Comparison of ENCODE assay signal across 9 cellular contexts in the genomic region with DNA sequence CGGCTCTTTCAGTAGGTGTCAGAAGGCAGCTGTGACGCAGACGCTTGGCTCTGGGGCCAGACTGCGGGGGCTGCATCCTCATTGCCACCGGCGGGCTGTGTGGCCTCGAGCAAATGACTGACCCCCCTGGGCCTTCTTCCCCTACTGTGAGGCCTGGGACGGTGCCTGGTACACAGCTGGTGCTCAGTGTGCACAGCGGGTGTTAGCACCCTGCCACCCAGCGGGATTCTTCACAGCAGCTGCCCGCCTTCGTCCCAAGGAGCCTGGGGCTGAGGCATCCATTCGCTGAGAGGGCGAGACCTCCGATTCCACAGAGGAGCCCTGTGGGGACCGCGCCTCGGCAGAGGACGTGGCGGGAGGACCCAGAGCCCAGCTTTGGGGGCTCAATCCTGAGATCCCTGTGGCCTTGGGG. TPM values are rescaled to one million over a fixed set of nuclear protein-coding genes. Genes with fewer than 3 reads are reported as not detected.
DNase-seq lines count a peak whose midpoint lies in the region; ATAC-seq, FAIRE-seq and TF ChIP-seq lines count a peak whose summit lies in the region.
"Had no signal": no experiment of that assay in that cellular context is flagged by ENCODE, and none has a peak within 500 bp of the region (broad histone marks: within the 10 kb centered on the region; RNA-seq: fewer than 3 reads in every experiment).

No MANE protein-coding gene starts in this region.

- H3K9me3 ChIP-seq in AG04450 (ENCODE audit: control insufficient read depth, insufficient read depth, low read length) (no peaks in the 10 kb centered on the region; the same call in 1 of the 2 replicates), esophagus muscularis mucosa (no peaks in the 10 kb centered on the region), pancreas (no peaks in the 10 kb centered on the region)

- H3K4me1 ChIP-seq in KMS-11 (ENCODE audit: low read depth, poor library complexity, severe bottlenecking): peaks cover 54% of the 10 kb centered on the region
- peaks cover 41 to 53% (median 48%) of the 10 kb centered on the region in 4 donors for H3K4me1 ChIP-seq in esophagus muscularis mucosa
- H3K4me1 ChIP-seq in pancreas: peaks cover 4 to 12% (median 6%) of the 10 kb centered on the region in 3 donors

- H4K20me1 ChIP-seq in KMS-11 (ENCODE audit: insufficient read depth): no peaks in the 10 kb centered on the region

- H3K4me3 ChIP-seq in AG04450 (ENCODE audit: low read depth, low read length) (peak overlapping the region; percentile 52; the same call in 1 of the 2 replicates), KMS-11 (IDR thresholded peaks at IDR 0.05; ENCODE audit: insufficient read depth, low read depth, low read length) (no peak overlapping the region), esophagus muscularis mucosa (peak overlapping the region; percentile 37 to 49 (median 44)), pancreas (peak overlapping the region in 1 of 4 donors; percentile 11)

- POLR2A ChIA-PET in AG04450 (lab: Yijun Ruan, JAX): no interaction called here

- H3K79me2 ChIP-seq in KMS-11 (ENCODE audit: insufficient read depth, low read depth): peaks cover 52% of the 10 kb centered on the region

- DNase-seq in AG04450 (ENCODE audit: low read depth, low spot score): no peak
- no peak for DNase-seq in esophagus muscularis mucosa (ENCODE audit: extremely low spot score)
- no peak for DNase-seq in pancreas
- no peak for DNase-seq in dermis blood vessel endothelial cell
- no peak for DNase-seq in SIG-M5 treated with dmso at 0.1 percent for 504 hours (lab: John Stamatoyannopoulos, UW; ENCODE audit: unreplicated experiment)
- DNase-seq in stimulated activated CD4-positive, alpha-beta T cell treated with anti-CD3 and anti-CD28 coated beads, Interleukin-4, amount 100 ng/mL, for 24 hours: no peak
- no peak for DNase-seq in NCI-H1105 (lab: John Stamatoyannopoulos, UW)

- no peak for TF ChIP-seq POLR2A in esophagus muscularis mucosa (IDR thresholded peaks at IDR 0.05; ENCODE audit: low read depth)

- H3K36me3 ChIP-seq in KMS-11 (ENCODE audit: insufficient read depth): no peaks in the 10 kb centered on the region
- peaks cover 0 to 68% (median 9%) of the 10 kb centered on the region in 4 donors for H3K36me3 ChIP-seq in esophagus muscularis mucosa
- no peaks in the 10 kb centered on the region for H3K36me3 ChIP-seq in pancreas

- H3K9ac ChIP-seq in KMS-11: peak overlapping the region; percentile 68; the same call in 1 of the 2 replicates

- H2AFZ ChIP-seq in KMS-11 (ENCODE audit: low read depth): no peak overlapping the region

- WGBS in esophagus muscularis mucosa: 92% methylated on average over 20 of the region's 20 CpGs
- WGBS in pancreas, 2 donors: 82 to 83% methylated on average over 20 of the region's 20 CpGs

- TF ChIP-seq EP300 in esophagus muscularis mucosa (IDR thresholded peaks at IDR 0.05): no peak

- intact Hi-C loops in esophagus muscularis mucosa (cut with DNase I): loop anchor here (10.0 kb wide), 1 partner anchor 282 kb away; the partner anchor contains the start of gene GID8
- intact Hi-C loops in pancreas (cut with DNase I): no loop called here

- CTCF ChIA-PET in AG04450 (lab: Charles Lee): interaction anchor here (1.2 kb wide), 1 partner anchor 139 kb away, joined by 6 read pairs; no protein-coding TSS in a partner anchor

- peak overlapping the region; percentile 97 for H3K27ac ChIP-seq in AG04450 (ENCODE audit: low read depth, low read length)
- H3K27ac ChIP-seq in KMS-11: peak overlapping the region; percentile 87
- peak overlapping the region; percentile 93 to 94 (median 94) for H3K27ac ChIP-seq in esophagus muscularis mucosa (replicated peaks in 1 of 4)
- H3K27ac ChIP-seq in pancreas: peak overlapping the region; percentile 81 to 92 (median 88)

- TF ChIP-seq CTCF in AG04450 (IDR thresholded peaks at IDR 0.05; ENCODE audit: low read depth, low read length) (no peak), KMS-11 (conservative IDR thresholded peaks at IDR 0.05; ENCODE audit: low read depth, low read length) (no peak), esophagus muscularis mucosa (IDR thresholded peaks at IDR 0.05) (no peak), pancreas (IDR thresholded peaks at IDR 0.05) (no peak)

- FAIRE-seq in pancreas (lab: Jason Lieb, UNC): no peak

- peak in 1 of 4 donors; percentile 2 for ATAC-seq in pancreas

- no peaks in the 10 kb centered on the region for H3K27me3 ChIP-seq in AG04450 (ENCODE audit: control insufficient read depth, insufficient read depth, low read length)
- H3K27me3 ChIP-seq in KMS-11 (ENCODE audit: insufficient read depth, low read depth): no peaks in the 10 kb centered on the region
- no peaks in the 10 kb centered on the region for H3K27me3 ChIP-seq in esophagus muscularis mucosa
- H3K27me3 ChIP-seq in pancreas: no peaks in the 10 kb centered on the region

- peak overlapping the region; percentile 99 for H3K4me2 ChIP-seq in KMS-11

RNA-seq across cellular contexts. Expression of gene SLCO4A1, which starts 10.6 kb away (rescaled TPM):
- polyA plus RNA-seq in AG04450 (2011; rRNA removed) (0.09 and 0.14 TPM in 2 replicates), pancreas (10 to 100 TPM in 1 of 2 donors, 1 to 10 TPM in 1; 7.4 to 15.9 TPM)
- not detected in 2 replicates for polyA minus RNA-seq in AG04450 (2011; rRNA and poly(A)+ RNA removed)
- total RNA-seq in esophagus muscularis mucosa (10 to 100 TPM in 3 of 4 donors, 1 to 10 TPM in 1; 10.0 to 42.4 (median 30.1) TPM), pancreas (1 to 10 TPM; 1.2 to 5.1 (median 1.8) TPM), dermis blood vessel endothelial cell (3.7 and 4.8 TPM in 2 replicates)

RNA-seq across cellular contexts. Expression of gene NTSR1, which starts 55.7 kb away (rescaled TPM):
- 0.09 and 0.12 TPM in 2 replicates for polyA plus RNA-seq in AG04450 (2011; rRNA removed)
- 0.09 and 0.13 TPM in 2 replicates for polyA minus RNA-seq in AG04450 (2011; rRNA and poly(A)+ RNA removed)
- total RNA-seq in esophagus muscularis mucosa: 1 to 10 TPM in 1 of 4 donors, under 1 TPM in 3; 0.42 to 1.6 (median 0.80) TPM
- total RNA-seq in pancreas: under 1 TPM in 4 of 6 donors, not detected in 2; 0.04 to 0.12 (median 0.09) TPM
- under 1 TPM; 0.02 to 0.15 TPM for polyA plus RNA-seq in pancreas
- 0.05 TPM in 1 of 2 replicates, not detected in the other for total RNA-seq in dermis blood vessel endothelial cell
- total RNA-seq: SK-MEL-5 had no signal
